ENCODE assay signal across 9 cellular contexts in genomic region chr1:226128487-226129075, GRCh38. TPM values are rescaled to one million over a fixed set of nuclear protein-coding genes. Genes with fewer than 3 reads are reported as not detected.
DNase-seq lines count a peak whose midpoint lies in the region; ATAC-seq and TF ChIP-seq lines count a peak whose summit lies in the region.
"Had no signal": no experiment of that assay in that cellular context is flagged by ENCODE, and none has a peak within 500 bp of the region (broad histone marks: within the 10 kb centered on the region; RNA-seq: fewer than 3 reads in every experiment).

No MANE protein-coding gene starts in this region.

- TF ChIP-seq CTCF in Calu3 (IDR thresholded peaks at IDR 0.05; ENCODE audit: unreplicated experiment), result no peak
- TF ChIP-seq CTCF in glutamatergic neuron (IDR thresholded peaks at IDR 0.05; ENCODE audit: partially characterized antibody, unreplicated experiment), result no peak
- TF ChIP-seq CTCF in CD8-positive, alpha-beta T cell (IDR thresholded peaks at IDR 0.05), result no peak

- H3K14ac ChIP-seq in neuronal stem cell (ENCODE audit: low read length), result no peak overlapping the region

- H3K27me3 ChIP-seq in neuronal stem cell (ENCODE audit: control insufficient read depth in 3 of 3, insufficient read depth in 3 of 3, low read depth in 1 of 3, low read length in 3 of 3), result peaks cover 0 to 7% (median 0%) of the 10 kb centered on the region in 3 experiments
- no peaks in the 10 kb centered on the region for H3K27me3 ChIP-seq in CD8-positive, alpha-beta T cell (ENCODE audit: insufficient read depth, low read length)

- H4K91ac ChIP-seq in neuronal stem cell (ENCODE audit: low read depth, low read length, poor library complexity), result no peak overlapping the region

- H3K27ac ChIP-seq in neuronal stem cell (replicated peaks; ENCODE audit: low read length), result peak overlapping the region; percentile 4
- no peak overlapping the region for H3K27ac ChIP-seq in CD8-positive, alpha-beta T cell (ENCODE audit: low read depth, low read length)

- H3K36me3 Mint-ChIP-seq in Calu3 (ENCODE audit: insufficient read depth, unreplicated experiment) (peaks cover 46% of the 10 kb centered on the region), glutamatergic neuron (ENCODE audit: unreplicated experiment) (no peaks in the 10 kb centered on the region)
- H3K36me3 Mint-ChIP-seq in CD8-positive, alpha-beta T cell, result no peaks in the 10 kb centered on the region

- H3K27ac Mint-ChIP-seq in Calu3 (ENCODE audit: unreplicated experiment) (peak overlapping the region; percentile 97), glutamatergic neuron (ENCODE audit: unreplicated experiment) (no peak overlapping the region)
- no peak overlapping the region for H3K27ac Mint-ChIP-seq in CD8-positive, alpha-beta T cell

- no peak overlapping the region for H4K8ac ChIP-seq in neuronal stem cell (ENCODE audit: low read depth, low read length)

- peak; percentile 42 for DNase-seq in Calu3
- peak; percentile 69 for DNase-seq in LHCN-M2 (ENCODE audit: low read depth)
- DNase-seq in ecto neural progenitor cell (ENCODE audit: low spot score), result peak; percentile 43
- no peak for DNase-seq in neuronal stem cell (ENCODE audit: low spot score)
- DNase-seq in glutamatergic neuron, result no peak
- DNase-seq in CD8-positive, alpha-beta T cell, result no peak
- DNase-seq in DMS53 (lab: John Stamatoyannopoulos, UW), result no peak
- no peak for DNase-seq in NCI-H510A treated with DMSO at 0.1 percent for 48 hours (lab: John Stamatoyannopoulos, UW)
- DNase-seq: activated CD4-positive, alpha-beta T cell treated with anti-CD3 and anti-CD28 coated beads, Interleukin-2, amount 50 U/mL, for 1 hour had no signal

- CTCF ChIA-PET in Calu3 (lab: Charles Lee), result interaction anchor here (0.7 to 1.5 kb wide), 5 partner anchors 20 to 205 kb away, joined by 3 to 5 read pairs (median 4); no protein-coding TSS in a partner anchor
- CTCF ChIA-PET in CD8-positive, alpha-beta T cell (lab: Charles Lee), result interaction anchor here (0.9 to 6.3 kb wide), 3 partner anchors 8 to 279 kb away, joined by 3 to 190 read pairs (median 3); partner anchors contain the start of gene PARP1

- intact Hi-C loops in Calu3 (cut with micrococcal nuclease; ENCODE audit: unreplicated experiment), result loop anchor here (5.0 kb wide), 1 partner anchor 204 kb away; no protein-coding TSS in a partner anchor
- intact Hi-C loops in CD8-positive, alpha-beta T cell (cut with DNase I, micrococcal nuclease), result loop anchor here in 1 of 2 experiments (10.0 kb wide), 1 partner anchor 276 kb away; the partner anchor contains the start of gene PARP1

- H3K9me3 ChIP-seq in neuronal stem cell (replicated peaks in 1 of 2; ENCODE audit: control insufficient read depth in 2 of 2, insufficient read depth in 1 of 2, low read depth in 1 of 2, low read length in 2 of 2), result peaks cover 0 to 2% of the 10 kb centered on the region in 2 donors
- H3K9me3 ChIP-seq in CD8-positive, alpha-beta T cell (ENCODE audit: low read length), result no peaks in the 10 kb centered on the region

- no CpG with 5 or more reads among the region's 8 CpGs for WGBS in neuronal stem cell (ENCODE audit: extremely low coverage in 2 of 2, insufficient read length in 2 of 2, insufficient replicate concordance in 1 of 2), 2 donors

- peak overlapping the region; percentile 1 for H2AK5ac ChIP-seq in neuronal stem cell (ENCODE audit: low read depth, low read length)

- peaks cover 11 to 21% of the 10 kb centered on the region in 2 donors for H3K4me1 ChIP-seq in neuronal stem cell (ENCODE audit: control insufficient read depth in 2 of 2, insufficient read depth in 1 of 2, low read depth in 1 of 2, low read length in 2 of 2)
- peaks cover 5% of the 10 kb centered on the region for H3K4me1 ChIP-seq in CD8-positive, alpha-beta T cell (ENCODE audit: insufficient read depth, low read length)

- H3K4me3 Mint-ChIP-seq in Calu3 (ENCODE audit: low read depth, unreplicated experiment) (peak overlapping the region; percentile 67), glutamatergic neuron (ENCODE audit: unreplicated experiment) (no peak overlapping the region)
- no peak overlapping the region for H3K4me3 Mint-ChIP-seq in CD8-positive, alpha-beta T cell

- H2AFZ ChIP-seq in neuronal stem cell (ENCODE audit: low read length), result peak overlapping the region; percentile 96

- no peak overlapping the region for H2BK12ac ChIP-seq in neuronal stem cell (ENCODE audit: low read length)

- TSS peak; percentile 91 for BruUV-seq in Calu3 (replicated peaks; lab: Mats Ljungman, UMichigan)

- H3K4me2 ChIP-seq in neuronal stem cell (ENCODE audit: insufficient read depth, low read length, poor library complexity, severe bottlenecking), result no peak overlapping the region

- no peaks in the 10 kb centered on the region for H3K36me3 ChIP-seq in neuronal stem cell (replicated peaks in 1 of 2; ENCODE audit: control insufficient read depth in 2 of 2, insufficient read depth in 2 of 2, low read length in 2 of 2)
- no peaks in the 10 kb centered on the region for H3K36me3 ChIP-seq in CD8-positive, alpha-beta T cell (ENCODE audit: insufficient read depth, low read length)

- H3K27me3 Mint-ChIP-seq in Calu3 (ENCODE audit: unreplicated experiment), result no peaks in the 10 kb centered on the region
- H3K27me3 Mint-ChIP-seq in glutamatergic neuron (ENCODE audit: unreplicated experiment), result peaks cover 13% of the 10 kb centered on the region
- H3K27me3 Mint-ChIP-seq in CD8-positive, alpha-beta T cell (ENCODE audit: low read depth), result no peaks in the 10 kb centered on the region

- no peak overlapping the region for H2BK15ac ChIP-seq in neuronal stem cell (ENCODE audit: low read length)

- ATAC-seq in CD8-positive, alpha-beta T cell, result no peak

- H3K23ac ChIP-seq in neuronal stem cell (ENCODE audit: low read depth, low read length, poor library complexity), result no peak overlapping the region

- H3K18ac ChIP-seq in neuronal stem cell (ENCODE audit: low read length), result peak overlapping the region; percentile 8

- H2BK5ac ChIP-seq in neuronal stem cell (ENCODE audit: low read length), result no peak overlapping the region

- H3K9ac ChIP-seq in neuronal stem cell (ENCODE audit: low read depth, low read length, poor library complexity), result no peak overlapping the region

- peaks cover 62% of the 10 kb centered on the region for H3K4me1 Mint-ChIP-seq in Calu3 (ENCODE audit: low read depth, unreplicated experiment)
- H3K4me1 Mint-ChIP-seq in glutamatergic neuron (ENCODE audit: low read depth, unreplicated experiment), result peaks cover 13% of the 10 kb centered on the region
- H3K4me1 Mint-ChIP-seq in CD8-positive, alpha-beta T cell (ENCODE audit: low read depth), result peaks cover 12% of the 10 kb centered on the region

- H3K4me3 ChIP-seq in neuronal stem cell (ENCODE audit: low read length in 2 of 2), result no peak overlapping the region
- H3K4me3 ChIP-seq in CD8-positive, alpha-beta T cell (ENCODE audit: low read depth, low read length), result no peak overlapping the region

- no peaks in the 10 kb centered on the region for H3K79me1 ChIP-seq in neuronal stem cell (ENCODE audit: low read depth, low read length)

- no peak overlapping the region for H2BK120ac ChIP-seq in neuronal stem cell (ENCODE audit: low read depth, low read length)

- H3K9me3 Mint-ChIP-seq in Calu3 (ENCODE audit: low read depth, unreplicated experiment) (no peaks in the 10 kb centered on the region), glutamatergic neuron (ENCODE audit: unreplicated experiment) (peaks cover 5% of the 10 kb centered on the region)
- no peaks in the 10 kb centered on the region for H3K9me3 Mint-ChIP-seq in CD8-positive, alpha-beta T cell

- POLR2A ChIA-PET in CD8-positive, alpha-beta T cell (lab: Charles Lee), result no interaction called here

- no peak overlapping the region for H3K4ac ChIP-seq in neuronal stem cell (ENCODE audit: low read length)

RNA-seq across cellular contexts. Expression of gene ACBD3, which starts 58.0 kb away (rescaled TPM):
- total RNA-seq in Calu3 (2022) (50.3 and 51.6 TPM in 2 replicates), LHCN-M2 (2014; rRNA removed) (49.0 and 49.6 TPM in 2 replicates), glutamatergic neuron (ENCODE audit: unreplicated experiment) (33.7 TPM)
- polyA plus RNA-seq in LHCN-M2 (2012), result 23.4 TPM
- polyA plus RNA-seq in neuronal stem cell (2013, experiment 1 of 2), result 17.2 TPM
- 17.4 TPM for polyA plus RNA-seq in neuronal stem cell (2013, experiment 2 of 2)
- 10 to 100 TPM; 40.9 to 41.4 TPM for total RNA-seq in CD8-positive, alpha-beta T cell

Comparison
In these comparisons a context has a peak if more than half of its experiments do, and no peak if none do; other contexts are left out.
1. DNase-seq: peak in Calu3 (single experiment), LHCN-M2 (single experiment) and ecto neural progenitor cell (single experiment); none in neuronal stem cell (single experiment), glutamatergic neuron (single experiment), CD8-positive, alpha-beta T cell (0 of 7), DMS53 (single experiment) and NCI-H510A treated with DMSO at 0.1 percent for 48 hours (single experiment).